In genomic region chr16:31487720-31488629, GRCh38 we compare ENCODE assay signal across 8 cellular contexts. TPM values are rescaled to one million over a fixed set of nuclear protein-coding genes. Genes with fewer than 3 reads are reported as not detected.
DNase-seq lines count a peak whose midpoint lies in the region; ATAC-seq and TF ChIP-seq lines count a peak whose summit lies in the region.

No MANE protein-coding gene starts in this region.

- H3K9ac ChIP-seq in SK-N-MC (ENCODE audit: insufficient read length) (peak overlapping the region; percentile 20), skeletal muscle tissue (ENCODE audit: low read depth in 1 of 3, low read length in 3 of 3) (peak overlapping the region; percentile 45 to 68 (median 51))

- no peak for TF ChIP-seq CTCF in CD4-positive, alpha-beta T cell (IDR thresholded peaks at IDR 0.05)
- TF ChIP-seq CTCF in hepatocyte (IDR thresholded peaks at IDR 0.05; ENCODE audit: poor library complexity) (no peak), endothelial cell (IDR thresholded peaks at IDR 0.05; ENCODE audit: unreplicated experiment) (no peak)

- peak overlapping the region; percentile 29 for H2AFZ ChIP-seq in hepatocyte

- peak overlapping the region; percentile 91 for H3K27ac Mint-ChIP-seq in CD4-positive, alpha-beta T cell
- H3K27ac Mint-ChIP-seq in endothelial cell (ENCODE audit: unreplicated experiment): no peak overlapping the region

- DNase-seq in CD4-positive, alpha-beta T cell: peak; percentile 60 to 81 (median 71)
- DNase-seq in SK-N-MC (ENCODE audit: low read depth, low spot score) (no peak), hepatocyte (ENCODE audit: low spot score) (peak; percentile 82), endothelial cell (ENCODE audit: low spot score) (no peak)
- peak; percentile 36 for DNase-seq in activated naive CD8-positive, alpha-beta T cell treated with anti-CD3 and anti-CD28 coated beads, Interleukin-2, amount 50 U/mL, for 16 hours (ENCODE audit: low read depth, low spot score)

- H3K27me3 ChIP-seq in CD4-positive, alpha-beta T cell (ENCODE audit: control insufficient read depth, insufficient read depth, low read length): no peaks in the 10 kb centered on the region
- H3K27me3 ChIP-seq in hepatocyte (no peaks in the 10 kb centered on the region), skeletal muscle tissue (ENCODE audit: control insufficient read depth in 3 of 3, insufficient read depth in 3 of 3, low read length in 3 of 3) (peaks cover 42 to 47% (median 43%) of the 10 kb centered on the region in 3 donors)

- H3K36me3 Mint-ChIP-seq in CD4-positive, alpha-beta T cell (ENCODE audit: low read depth): peaks cover 24% of the 10 kb centered on the region
- H3K36me3 Mint-ChIP-seq in endothelial cell (ENCODE audit: low read depth, unreplicated experiment): peaks cover 19% of the 10 kb centered on the region

- no peaks in the 10 kb centered on the region for H4K20me1 ChIP-seq in hepatocyte (ENCODE audit: insufficient read depth, poor library complexity, severe bottlenecking)

- H3K27me3 Mint-ChIP-seq in CD4-positive, alpha-beta T cell: no peaks in the 10 kb centered on the region
- H3K27me3 Mint-ChIP-seq in endothelial cell (ENCODE audit: unreplicated experiment): peaks cover 34% of the 10 kb centered on the region

- peak overlapping the region; percentile 92 for H3K4me3 Mint-ChIP-seq in CD4-positive, alpha-beta T cell
- no peak overlapping the region for H3K4me3 Mint-ChIP-seq in endothelial cell (ENCODE audit: unreplicated experiment)

- intact Hi-C loops in CD4-positive, alpha-beta T cell (cut with DNase I, micrococcal nuclease): loop anchor here in 1 of 2 experiments (1.0 to 10.0 kb wide), 3 partner anchors 11 to 227 kb away; partner anchors contain the start of gene RUSF1

- POLR2A ChIA-PET in CD4-positive, alpha-beta T cell (lab: Charles Lee): interaction anchor here (0.6 to 5.7 kb wide), 13 partner anchors 8 to 386 kb away, joined by 3 to 47 read pairs (median 5); partner anchors contain the start of genes ARMC5, FUS, KAT8 and RUSF1

- H3K4me1 ChIP-seq in hepatocyte (ENCODE audit: insufficient read depth) (peaks cover 25% of the 10 kb centered on the region), skeletal muscle tissue (ENCODE audit: control insufficient read depth in 3 of 3, insufficient read depth in 3 of 3, low read length in 3 of 3) (peaks cover 15 to 21% (median 18%) of the 10 kb centered on the region in 3 donors)

- H3K27ac ChIP-seq in CD4-positive, alpha-beta T cell (ENCODE audit: low read depth, low read length): peak overlapping the region; percentile 51
- H3K27ac ChIP-seq in SK-N-MC: no peak overlapping the region
- H3K27ac ChIP-seq in hepatocyte: no peak overlapping the region
- H3K27ac ChIP-seq in skeletal muscle tissue (ENCODE audit: low read depth, low read length): no peak overlapping the region

- CTCF ChIA-PET in CD4-positive, alpha-beta T cell (lab: Charles Lee): interaction anchor here (1.2 to 1.9 kb wide), 3 partner anchors 20 to 29 kb away, joined by 5 to 7 read pairs (median 7); partner anchors contain the start of genes ARMC5 and RUSF1

- no peaks in the 10 kb centered on the region for H3K9me2 ChIP-seq in hepatocyte (replicated peaks; ENCODE audit: insufficient read depth)

- WGBS in hepatocyte (ENCODE audit: low lambda C conversion rate, missing lambda C conversion rate): 2% methylated on average over 65 of the region's 77 CpGs

- no peaks in the 10 kb centered on the region for H3K9me3 ChIP-seq in CD4-positive, alpha-beta T cell (ENCODE audit: control insufficient read depth, low read length)
- H3K9me3 ChIP-seq in SK-N-MC (ENCODE audit: low read depth, low read length) (no peaks in the 10 kb centered on the region), hepatocyte (ENCODE audit: low read depth) (no peaks in the 10 kb centered on the region), skeletal muscle tissue (ENCODE audit: control insufficient read depth in 3 of 3, low read length in 3 of 3) (no peaks in the 10 kb centered on the region)

- H3K9me3 Mint-ChIP-seq in CD4-positive, alpha-beta T cell: no peaks in the 10 kb centered on the region
- no peaks in the 10 kb centered on the region for H3K9me3 Mint-ChIP-seq in endothelial cell (ENCODE audit: unreplicated experiment)

- peak; percentile 86 for ATAC-seq in CD4-positive, alpha-beta T cell (ENCODE audit: poor library complexity)
- ATAC-seq in GM19395 (IDR thresholded peaks at IDR 0.05; ENCODE audit: unreplicated experiment) (peak; percentile 80), HG03571 (IDR thresholded peaks at IDR 0.05; ENCODE audit: unreplicated experiment) (peak; percentile 63)

- H3K4me3 ChIP-seq in SK-N-MC: peak overlapping the region; percentile 77
- peak overlapping the region; percentile 46 for H3K4me3 ChIP-seq in hepatocyte
- H3K4me3 ChIP-seq in skeletal muscle tissue (ENCODE audit: low read length in 3 of 3): peak overlapping the region; percentile 62 to 73 (median 63)

- H3K36me3 ChIP-seq in SK-N-MC (ENCODE audit: insufficient read depth, low read length) (peaks cover 1% of the 10 kb centered on the region; the same call in 1 of the 2 replicates), hepatocyte (replicated peaks; ENCODE audit: insufficient read depth, low read depth) (no peaks in the 10 kb centered on the region), skeletal muscle tissue (ENCODE audit: control insufficient read depth in 3 of 3, insufficient read depth in 3 of 3, low read length in 3 of 3) (peaks cover 16 to 24% (median 17%) of the 10 kb centered on the region in 3 donors)

- H3K4me2 ChIP-seq in hepatocyte: peak overlapping the region; percentile 95

- H3K4me1 Mint-ChIP-seq in CD4-positive, alpha-beta T cell (ENCODE audit: low read depth): peaks cover 13% of the 10 kb centered on the region
- H3K4me1 Mint-ChIP-seq in endothelial cell (ENCODE audit: unreplicated experiment): no peaks in the 10 kb centered on the region

- H3K79me2 ChIP-seq in hepatocyte: no peaks in the 10 kb centered on the region

RNA-seq across cellular contexts. Expression of gene SLC5A2, which starts 5.1 kb away (rescaled TPM):
- 1 to 10 TPM; 4.1 to 5.3 TPM for total RNA-seq in CD4-positive, alpha-beta T cell
- total RNA-seq in hepatocyte (2.3 and 2.5 TPM in 2 replicates), skeletal muscle tissue (not detected), endothelial cell (ENCODE audit: unreplicated experiment) (not detected)
- polyA plus RNA-seq in hepatocyte: 7.5 and 12.7 TPM in 2 replicates

RNA-seq across cellular contexts. Expression of gene TGFB1I1, which starts 16.0 kb away (rescaled TPM):
- total RNA-seq in CD4-positive, alpha-beta T cell: under 1 TPM; 0.36 to 0.42 TPM
- total RNA-seq in hepatocyte (14.5 and 15.7 TPM in 2 replicates), skeletal muscle tissue (30.8 TPM), endothelial cell (ENCODE audit: unreplicated experiment) (42.5 TPM)
- 34.8 and 35.4 TPM in 2 replicates for polyA plus RNA-seq in hepatocyte

RNA-seq across cellular contexts. Expression of gene RUSF1, which starts 20.2 kb away (rescaled TPM):
- 10 to 100 TPM; 69.2 to 73.2 TPM for total RNA-seq in CD4-positive, alpha-beta T cell
- total RNA-seq in hepatocyte (75.2 and 77.2 TPM in 2 replicates), skeletal muscle tissue (30.8 TPM), endothelial cell (ENCODE audit: unreplicated experiment) (54.2 TPM)
- 56.6 and 68.0 TPM in 2 replicates for polyA plus RNA-seq in hepatocyte

RNA-seq across cellular contexts. Expression of gene ARMC5, which starts 28.7 kb away (rescaled TPM):
- total RNA-seq in CD4-positive, alpha-beta T cell: 10 to 100 TPM in 1 of 2 experiments, 1 to 10 TPM in 1; 8.5 to 10.8 TPM
- total RNA-seq in hepatocyte (11.4 and 12.2 TPM in 2 replicates), skeletal muscle tissue (6.8 TPM), endothelial cell (ENCODE audit: unreplicated experiment) (15.9 TPM)
- 19.4 and 19.6 TPM in 2 replicates for polyA plus RNA-seq in hepatocyte

RNA-seq across cellular contexts. Expression of gene AHSP, which starts 39.7 kb away (rescaled TPM):
- not detected for total RNA-seq in CD4-positive, alpha-beta T cell
- not detected in 2 replicates for total RNA-seq in hepatocyte
- polyA plus RNA-seq in hepatocyte: not detected in 2 replicates
- 150 TPM for total RNA-seq in skeletal muscle tissue
- total RNA-seq in endothelial cell (ENCODE audit: unreplicated experiment): not detected

Comparison
In these comparisons a context has a peak if more than half of its experiments do, and no peak if none do; other contexts are left out.
1. DNase-seq: peak in CD4-positive, alpha-beta T cell (10 of 10), activated naive CD8-positive, alpha-beta T cell treated with anti-CD3 and anti-CD28 coated beads, Interleukin-2, amount 50 U/mL, for 16 hours (single experiment) and hepatocyte (single experiment); none in SK-N-MC (single experiment) and endothelial cell (single experiment).
2. RNA of gene TGFB1I1, which starts 16.0 kb away (total RNA-seq): 42.5 TPM in endothelial cell (single experiment), 30.8 TPM in skeletal muscle tissue (single experiment) and 14.5 to 15.7 TPM in hepatocyte; 0.36 to 0.42 TPM in CD4-positive, alpha-beta T cell; every median in the first group is over 10 times any median in the second.
3. Peak in every context shown above with its lines, with median percentiles within 50 percentile points of each other: ATAC-seq and H3K4me3 ChIP-seq.